In genomic region chr7:42242381-42242780, GRCh38 we compare ENCODE assay signal across 23 cellular contexts. TPM values are rescaled to one million over a fixed set of nuclear protein-coding genes. Genes with fewer than 3 reads are reported as not detected.
DNase-seq lines count a peak whose midpoint lies in the region; ATAC-seq and TF ChIP-seq lines count a peak whose summit lies in the region.
"Had no signal": no experiment of that assay in that cellular context is flagged by ENCODE, and none has a peak within 500 bp of the region (broad histone marks: within the 10 kb centered on the region; RNA-seq: fewer than 3 reads in every experiment).

No MANE protein-coding gene starts in this region.

- H3K4me1 Mint-ChIP-seq in neural crest cell (peaks cover 45% of the 10 kb centered on the region), natural killer cell (peaks cover 17 to 22% of the 10 kb centered on the region in 2 donors)

- no peak for ATAC-seq in GM21423 (IDR thresholded peaks at IDR 0.05; ENCODE audit: unreplicated experiment)
- ATAC-seq in natural killer cell = no peak

- no peaks in the 10 kb centered on the region for H3K27me3 Mint-ChIP-seq in neural crest cell (ENCODE audit: low read depth)
- peaks cover 21 to 46% of the 10 kb centered on the region in 2 donors for H3K27me3 Mint-ChIP-seq in natural killer cell (ENCODE audit: low read depth in 2 of 2)

- TF ChIP-seq CTCF in neural crest cell (conservative IDR thresholded peaks at IDR 0.05) (no peak), natural killer cell (IDR thresholded peaks at IDR 0.05) (no peak)

- intact Hi-C loops in natural killer cell (cut with micrococcal nuclease) = no loop called here

- in situ Hi-C loops in SK-MEL-5 (cut with HindIII; ENCODE audit: low pct_unique_long_range_greater_than_20kb, low sequenced_read_pairs) = no loop called here

- H3K36me3 Mint-ChIP-seq in neural crest cell (ENCODE audit: low read depth) (no peaks in the 10 kb centered on the region), natural killer cell (no peaks in the 10 kb centered on the region)
- H3K36me3 Mint-ChIP-seq: CD4-positive, alpha-beta memory T cell; CD4-positive, CD25-positive, alpha-beta regulatory T cell; CD8-positive, alpha-beta memory T cell had no signal

- no peaks in the 10 kb centered on the region for H3K9me3 Mint-ChIP-seq in neural crest cell
- H3K9me3 Mint-ChIP-seq in natural killer cell = no peaks in the 10 kb centered on the region

- no peak overlapping the region for H3K27ac Mint-ChIP-seq in neural crest cell (ENCODE audit: unreplicated experiment)
- H3K27ac Mint-ChIP-seq in natural killer cell = no peak overlapping the region
- H3K27ac Mint-ChIP-seq: CD14-positive monocyte; CD4-positive, alpha-beta memory T cell; CD4-positive, CD25-positive, alpha-beta regulatory T cell had no signal

- peak; percentile 16 for DNase-seq in RPMI7951 (ENCODE audit: low read depth)
- peak; percentile 67 for DNase-seq in SK-MEL-5 (ENCODE audit: low read depth, low spot score)
- no peak for DNase-seq in neural crest cell (ENCODE audit: low read depth, low spot score)
- DNase-seq in natural killer cell = no peak
- DNase-seq in NCI-H2029 (lab: John Stamatoyannopoulos, UW) = no peak
- DNase-seq: 8988T; ACHN; BE2C; C1 segment of cervical spinal cord; CD4-positive, alpha-beta memory T cell; CD4-positive, CD25-positive, alpha-beta regulatory T cell; CD8-positive, alpha-beta memory T cell; COR-L47; DMS 273 treated with DMSO at 0.1 percent for 48 hours; DMS153; DMS53; DMS79; DND-41; EL; GDM1 had no signal

- H3K4me3 Mint-ChIP-seq in neural crest cell (peak overlapping the region; percentile 17), natural killer cell (no peak overlapping the region)
- H3K4me3 Mint-ChIP-seq: CD14-positive monocyte; CD4-positive, alpha-beta memory T cell; CD4-positive, CD25-positive, alpha-beta regulatory T cell; CD8-positive, alpha-beta memory T cell had no signal

RNA-seq across cellular contexts. Expression of gene GLI3, which starts 5.4 kb away (rescaled TPM):
- 7.7 and 10.0 TPM in 2 replicates for total RNA-seq in RPMI7951 (2014; rRNA removed; shearing (Covaris generic))
- 1.4 and 2.7 TPM in 2 replicates for total RNA-seq in SK-MEL-5 (2014; rRNA removed; shearing (Covaris generic))
- 13.5 and 17.5 TPM in 2 replicates for polyA plus RNA-seq in SK-MEL-5 (2015; cell fraction: cytosol; rRNA removed)
- polyA plus RNA-seq in SK-MEL-5 (2015; cell fraction: nucleus; rRNA removed) = 6.3 and 14.1 TPM in 2 replicates
- total RNA-seq in neural crest cell = 136 and 141 TPM in 2 replicates
- 1 to 10 TPM; 2.9 to 4.7 (median 3.1) TPM for total RNA-seq in natural killer cell
- total RNA-seq: CD4-positive, CD25-positive, alpha-beta regulatory T cell; G401 had no signal
- polyA plus RNA-seq: CD14-positive monocyte; CD4-positive, CD25-positive, alpha-beta regulatory T cell had no signal

Comparison
In these comparisons a context has a peak if more than half of its experiments do, and no peak if none do; other contexts are left out.
1. DNase-seq: peak in RPMI7951 (single experiment) and SK-MEL-5 (single experiment); none in neural crest cell (single experiment), natural killer cell (single experiment) and NCI-H2029 (single experiment).
2. RNA of gene GLI3, which starts 5.4 kb away (total RNA-seq): 136 to 141 TPM in neural crest cell; 7.7 to 10.0 TPM in RPMI7951, 2.9 to 4.7 TPM in natural killer cell and 1.4 to 2.7 TPM in SK-MEL-5; every median in the first group is over 10 times any median in the second.